16 cellular contexts compared by ENCODE assay signal in genomic region chr4:70365479-70365878, GRCh38. TPM values are rescaled to one million over a fixed set of nuclear protein-coding genes. Genes with fewer than 3 reads are reported as not detected.
DNase-seq lines count a peak whose midpoint lies in the region; TF ChIP-seq lines count a peak whose summit lies in the region.
"Had no signal": no experiment of that assay in that cellular context is flagged by ENCODE, and none has a peak within 500 bp of the region (broad histone marks: within the 10 kb centered on the region; RNA-seq: fewer than 3 reads in every experiment).

No MANE protein-coding gene starts in this region.

- no peaks in the 10 kb centered on the region for H3K9me3 ChIP-seq in smooth muscle cell (replicated peaks; ENCODE audit: low read depth)
- H3K9me3 ChIP-seq: A549, gastroesophageal sphincter, psoas muscle had no signal

- no peaks in the 10 kb centered on the region for H4K20me1 ChIP-seq in smooth muscle cell (ENCODE audit: low read depth)

- 86% methylated on average over 2 of the region's 2 CpGs for WGBS in smooth muscle cell (ENCODE audit: low lambda C conversion rate)

- no peaks in the 10 kb centered on the region for H3K79me2 ChIP-seq in smooth muscle cell (ENCODE audit: low read depth)

- no peaks in the 10 kb centered on the region for H3K36me3 ChIP-seq in smooth muscle cell (ENCODE audit: low read depth)
- H3K36me3 ChIP-seq: gastroesophageal sphincter had no signal

- TF ChIP-seq CTCF in smooth muscle cell (IDR thresholded peaks at IDR 0.05; ENCODE audit: borderline replicate concordance, insufficient read depth, poor library complexity, severe bottlenecking) = no peak

- no peaks in the 10 kb centered on the region for H3K4me1 ChIP-seq in smooth muscle cell (ENCODE audit: low read depth)
- H3K4me1 ChIP-seq: A549, gastroesophageal sphincter, psoas muscle had no signal

- no peak overlapping the region for H3K4me2 ChIP-seq in smooth muscle cell
- H3K4me2 ChIP-seq: A549 had no signal

- DNase-seq in NCI-H748 (lab: John Stamatoyannopoulos, UW; ENCODE audit: unreplicated experiment) (peak; percentile 43), NCI-H748 treated with DMSO at 0.1 percent for 48 hours (lab: John Stamatoyannopoulos, UW) (no peak), NCI-H345 (lab: John Stamatoyannopoulos, UW) (peak; percentile 3), kidney tubule cell (ENCODE audit: low spot score) (peak; percentile 47), smooth muscle cell (lab: John Stamatoyannopoulos, UW; ENCODE audit: unreplicated experiment) (no peak)
- no peak for DNase-seq in stimulated activated CD4-positive, alpha-beta T cell treated with anti-CD3 and anti-CD28 coated beads, Interleukin-15, amount 100 ng/mL, for 24 hours
- DNase-seq: activated naive CD4-positive, alpha-beta T cell treated with Interleukin-2 at 50 U/mL for 16 hours; effector memory CD8-positive, alpha-beta T cell; islet precursor cell; Kasumi-1; psoas muscle had no signal

- H3K27me3 ChIP-seq in smooth muscle cell (ENCODE audit: low read depth) = no peaks in the 10 kb centered on the region
- H3K27me3 ChIP-seq: gastroesophageal sphincter had no signal

- H3K9ac ChIP-seq in smooth muscle cell (ENCODE audit: low read depth) = no peak overlapping the region

- no peak overlapping the region for H3K4me3 ChIP-seq in smooth muscle cell
- H3K4me3 ChIP-seq: A549, gastroesophageal sphincter, psoas muscle had no signal

- H3F3A ChIP-seq in smooth muscle cell (ENCODE audit: low read depth) = no peaks in the 10 kb centered on the region

- H2AFZ ChIP-seq in smooth muscle cell (ENCODE audit: low read depth) = no peak overlapping the region

- H3K27ac ChIP-seq in smooth muscle cell (ENCODE audit: low read depth) = no peak overlapping the region
- H3K27ac ChIP-seq: A549, gastroesophageal sphincter, psoas muscle had no signal

RNA-seq across cellular contexts. Expression of gene SMR3A, which starts 4.9 kb away (rescaled TPM):
- total RNA-seq in smooth muscle cell = not detected in 2 replicates
- polyA plus RNA-seq in smooth muscle cell = not detected in 2 replicates
- total RNA-seq: activated CD8-positive, alpha-beta memory T cell treated with anti-CD3 and anti-CD28 coated beads for 36 hours; gastroesophageal sphincter; mucosa of gallbladder; psoas muscle; ureter had no signal
- polyA plus RNA-seq: A549, psoas muscle had no signal

RNA-seq across cellular contexts. Expression of gene SMR3B, which starts 17.5 kb away (rescaled TPM):
- not detected in 2 replicates for total RNA-seq in smooth muscle cell
- polyA plus RNA-seq in smooth muscle cell = not detected in 2 replicates
- total RNA-seq: activated CD8-positive, alpha-beta memory T cell treated with anti-CD3 and anti-CD28 coated beads for 36 hours; gastroesophageal sphincter; mucosa of gallbladder; psoas muscle; ureter had no signal
- polyA plus RNA-seq: A549, psoas muscle had no signal

RNA-seq across cellular contexts. Expression of gene CABS1, which starts 30.7 kb away (rescaled TPM):
- not detected in 2 replicates for total RNA-seq in smooth muscle cell
- not detected in 2 replicates for polyA plus RNA-seq in smooth muscle cell
- total RNA-seq: activated CD8-positive, alpha-beta memory T cell treated with anti-CD3 and anti-CD28 coated beads for 36 hours; gastroesophageal sphincter; mucosa of gallbladder; psoas muscle; ureter had no signal
- polyA plus RNA-seq: A549, psoas muscle had no signal

RNA-seq across cellular contexts. Expression of gene OPRPN, which starts 32.3 kb away (rescaled TPM):
- not detected in 2 replicates for total RNA-seq in smooth muscle cell
- not detected in 2 replicates for polyA plus RNA-seq in smooth muscle cell
- total RNA-seq: activated CD8-positive, alpha-beta memory T cell treated with anti-CD3 and anti-CD28 coated beads for 36 hours; gastroesophageal sphincter; mucosa of gallbladder; psoas muscle; ureter had no signal
- polyA plus RNA-seq: A549, psoas muscle had no signal

Comparison
In these comparisons a context has a peak if more than half of its experiments do, and no peak if none do; other contexts are left out.
1. DNase-seq: peak in NCI-H748 (single experiment), NCI-H345 (single experiment) and kidney tubule cell (single experiment); none in NCI-H748 treated with DMSO at 0.1 percent for 48 hours (single experiment), smooth muscle cell (single experiment) and stimulated activated CD4-positive, alpha-beta T cell treated with anti-CD3 and anti-CD28 coated beads, Interleukin-15, amount 100 ng/mL, for 24 hours (single experiment).